In the genomic region with DNA sequence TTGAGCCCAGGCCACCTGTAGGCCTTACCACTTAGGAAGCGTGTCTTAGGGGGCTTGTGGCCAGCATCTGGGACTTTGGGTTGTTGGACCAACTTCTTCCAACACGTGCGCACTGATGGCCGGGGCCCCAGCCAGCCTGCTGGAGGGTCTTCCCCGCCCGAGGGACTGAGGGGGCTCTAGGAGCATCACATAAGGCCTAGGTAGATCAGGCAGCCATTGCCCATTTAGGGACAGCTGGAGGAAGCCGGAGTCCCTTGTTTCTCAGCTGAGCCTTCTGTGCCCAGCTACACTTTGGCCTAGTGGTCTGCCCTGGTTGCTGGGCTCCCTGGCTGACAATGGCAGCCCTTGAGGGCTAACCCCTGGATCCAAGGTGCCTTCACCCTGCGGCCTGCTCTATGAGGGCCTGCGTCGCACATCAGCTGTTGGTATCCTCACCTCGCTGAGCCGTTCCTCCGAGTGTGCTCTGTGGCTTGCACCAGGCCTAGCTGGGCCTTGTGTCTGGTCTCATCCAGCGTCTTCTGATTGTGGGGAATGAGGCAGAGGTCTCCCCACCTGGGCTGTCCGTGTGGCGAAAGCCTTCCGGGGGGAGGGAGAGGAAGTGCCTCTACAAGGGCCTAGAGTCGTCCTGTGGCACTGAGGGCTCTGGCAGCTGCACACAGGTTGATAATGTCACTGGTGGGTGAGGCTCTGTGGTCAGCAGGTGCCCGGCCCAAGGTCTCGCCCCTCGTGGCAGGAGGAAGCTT, we compare ENCODE assay signal across 8 cellular contexts. TPM values are rescaled to one million over a fixed set of nuclear protein-coding genes. Genes with fewer than 3 reads are reported as not detected.
DNase-seq lines count a peak whose midpoint lies in the region; ATAC-seq and TF ChIP-seq lines count a peak whose summit lies in the region.

No MANE protein-coding gene starts in this region.

- no peak for TF ChIP-seq POLR2A in uterus (IDR thresholded peaks at IDR 0.05)

- 73 to 75% methylated on average over 21 of the region's 21 CpGs for WGBS in heart right ventricle, 2 donors

- peak overlapping the region; percentile 91 for H3K4me3 Mint-ChIP-seq in MCF 10A (ENCODE audit: unreplicated experiment)

- CTCF ChIA-PET in MCF 10A (lab: Yijun Ruan, JAX): interaction anchor here (0.6 to 7.0 kb wide), 5 partner anchors 14 to 1518 kb away, joined by 3 to 72 read pairs (median 5); partner anchors contain the start of gene MARCHF2

- H3K27me3 Mint-ChIP-seq in MCF 10A (ENCODE audit: insufficient read depth, unreplicated experiment): no peaks in the 10 kb centered on the region

- BruUV-seq in MCF 10A (replicated peaks; lab: Mats Ljungman, UMichigan): no TSS peak

- peaks cover 29 to 66% (median 59%) of the 10 kb centered on the region in 9 donors for H3K4me1 ChIP-seq in heart right ventricle
- H3K4me1 ChIP-seq in mucosa of rectum (ENCODE audit: control insufficient read depth in 2 of 2, insufficient read depth in 2 of 2, low read length in 2 of 2): peaks cover 14 to 17% of the 10 kb centered on the region in 2 donors
- peaks cover 0 to 17% of the 10 kb centered on the region in 2 donors for H3K4me1 ChIP-seq in uterus

- peaks cover 18% of the 10 kb centered on the region for H3K4me1 Mint-ChIP-seq in MCF 10A (ENCODE audit: insufficient read depth, unreplicated experiment)

- ATAC-seq in heart right ventricle (no peak), HG03159 (IDR thresholded peaks at IDR 0.05; ENCODE audit: unreplicated experiment) (no peak)

- H3K36me3 ChIP-seq in heart right ventricle (peaks cover 0 to 5% (median 0%) of the 10 kb centered on the region in 9 donors), mucosa of rectum (ENCODE audit: control insufficient read depth in 2 of 2, insufficient read depth in 2 of 2, low read length in 2 of 2) (no peaks in the 10 kb centered on the region), uterus (no peaks in the 10 kb centered on the region)

- no peaks in the 10 kb centered on the region for H3K9me3 Mint-ChIP-seq in MCF 10A (ENCODE audit: unreplicated experiment)

- TF ChIP-seq CTCF in heart right ventricle (IDR thresholded peaks at IDR 0.05) (no peak), MCF 10A (IDR thresholded peaks at IDR 0.05; ENCODE audit: unreplicated experiment) (no peak), uterus (IDR thresholded peaks at IDR 0.05) (no peak)

- H3K36me3 Mint-ChIP-seq in MCF 10A (ENCODE audit: insufficient read depth, unreplicated experiment): peaks cover 22% of the 10 kb centered on the region

- peaks cover 0 to 3% (median 0%) of the 10 kb centered on the region in 11 donors for H3K9me3 ChIP-seq in heart right ventricle
- no peaks in the 10 kb centered on the region for H3K9me3 ChIP-seq in mucosa of rectum (ENCODE audit: control insufficient read depth in 2 of 2, low read length in 2 of 2)
- H3K9me3 ChIP-seq in uterus: no peaks in the 10 kb centered on the region

- intact Hi-C loops in heart right ventricle (cut with DNase I): loop anchor here in 4 of 10 donors (2.0 to 10.0 kb wide), 5 partner anchors 25 to 51 kb away; partner anchors contain the start of genes HNRNPM (in 1 of the 4) and KANK3 (in 1 of the 4)
- intact Hi-C loops in cardiac septum (cut with DNase I): loop anchor here (1.0 kb wide), 1 partner anchor 29 kb away; no protein-coding TSS in a partner anchor
- intact Hi-C loops in MCF 10A (cut with micrococcal nuclease): loop anchor here (2.0 kb wide), 1 partner anchor 29 kb away; no protein-coding TSS in a partner anchor
- intact Hi-C loops in uterus (cut with DNase I; ENCODE audit: low total_unique reads): no loop called here

- POLR2A ChIA-PET in MCF 10A (lab: Yijun Ruan, JAX): interaction anchor here (1.2 to 1.3 kb wide), 2 partner anchors 22 to 28 kb away, joined by 3 to 7 read pairs; partner anchors contain the start of genes ANGPTL4 and MARCHF2

- H3K27me3 ChIP-seq in heart right ventricle: no peaks in the 10 kb centered on the region
- no peaks in the 10 kb centered on the region for H3K27me3 ChIP-seq in mucosa of rectum (ENCODE audit: control insufficient read depth in 2 of 2, insufficient read depth in 2 of 2, low read length in 2 of 2)
- H3K27me3 ChIP-seq in uterus: no peaks in the 10 kb centered on the region

- peak overlapping the region; percentile 32 to 35 for H3K9ac ChIP-seq in mucosa of rectum (ENCODE audit: low read depth in 1 of 2, low read length in 2 of 2)

- peak overlapping the region in 9 of 10 donors; percentile 8 to 99 (median 81) for H3K4me3 ChIP-seq in heart right ventricle
- H3K4me3 ChIP-seq in mucosa of rectum (ENCODE audit: low read length in 2 of 2): peak overlapping the region; percentile 37 to 59
- H3K4me3 ChIP-seq in uterus: peak overlapping the region in 1 of 2 donors; percentile 100

- DNase-seq in heart right ventricle (no peak), cardiac septum (ENCODE audit: low spot score) (no peak), MCF 10A (ENCODE audit: unreplicated experiment) (no peak), uterus (no peak), NCI-H1105 treated with DMSO at 0.1 percent for 48 hours (lab: John Stamatoyannopoulos, UW) (no peak), NCI-H446 treated with DMSO at 0.1 percent for 48 hours (lab: John Stamatoyannopoulos, UW) (no peak)

- H3K27ac ChIP-seq in heart right ventricle: peak overlapping the region; percentile 56 to 100 (median 100)
- H3K27ac ChIP-seq in mucosa of rectum (ENCODE audit: low read depth in 2 of 2, low read length in 2 of 2): peak overlapping the region in 1 of 2 donors; percentile 58
- H3K27ac ChIP-seq in uterus: peak overlapping the region; percentile 100

- H3K27ac Mint-ChIP-seq in MCF 10A (ENCODE audit: low read depth, unreplicated experiment): no peak overlapping the region

RNA-seq across cellular contexts. Expression of gene RAB11B, which starts 1.3 kb away (rescaled TPM):
- total RNA-seq in heart right ventricle (100 to 1,000 TPM; 140 to 178 (median 159) TPM), cardiac septum (132 TPM), MCF 10A (2022) (67.2 and 73.3 TPM in 2 replicates), uterus (10 to 100 TPM; 17.4 to 95.8 (median 60.1) TPM)
- polyA plus RNA-seq in heart right ventricle: 100 to 1,000 TPM; 111 to 112 TPM

RNA-seq across cellular contexts. Expression of gene MARCHF2, which starts 21.7 kb away (rescaled TPM):
- 100 to 1,000 TPM in 1 of 10 donors, 10 to 100 TPM in 9; 70.4 to 104 (median 90.8) TPM for total RNA-seq in heart right ventricle
- 10 to 100 TPM; 49.2 to 67.5 TPM for polyA plus RNA-seq in heart right ventricle
- 84.3 TPM for total RNA-seq in cardiac septum
- 8.3 and 11.5 TPM in 2 replicates for total RNA-seq in MCF 10A (2022)
- 100 to 1,000 TPM in 1 of 4 donors, 10 to 100 TPM in 3; 44.1 to 161 (median 62.8) TPM for total RNA-seq in uterus

RNA-seq across cellular contexts. Expression of gene ANGPTL4, which starts 27.5 kb away (rescaled TPM):
- total RNA-seq in heart right ventricle (100 to 1,000 TPM in 1 of 10 donors, 10 to 100 TPM in 1, 1 to 10 TPM in 8; 1.5 to 154 (median 4.5) TPM), cardiac septum (4.1 TPM), MCF 10A (2022) (12.6 and 32.8 TPM in 2 replicates), uterus (10 to 100 TPM in 3 of 4 donors, under 1 TPM in 1; 0.76 to 21.2 (median 13.5) TPM)
- polyA plus RNA-seq in heart right ventricle: 10 to 100 TPM; 11.3 to 28.7 TPM

RNA-seq across cellular contexts. Expression of gene KANK3, which starts 48.4 kb away (rescaled TPM):
- 10 to 100 TPM; 10.2 to 26.1 (median 16.7) TPM for total RNA-seq in heart right ventricle
- polyA plus RNA-seq in heart right ventricle: 10 to 100 TPM; 23.8 to 34.0 TPM
- total RNA-seq in cardiac septum: 13.1 TPM
- 0.79 and 1.2 TPM in 2 replicates for total RNA-seq in MCF 10A (2022)
- 10 to 100 TPM in 3 of 4 donors, 1 to 10 TPM in 1; 4.1 to 36.6 (median 24.8) TPM for total RNA-seq in uterus

RNA-seq across cellular contexts. Expression of gene HNRNPM, which starts 53.3 kb away (rescaled TPM):
- total RNA-seq in heart right ventricle: 100 to 1,000 TPM in 2 of 10 donors, 10 to 100 TPM in 8; 87.4 to 127 (median 93.9) TPM
- polyA plus RNA-seq in heart right ventricle: 100 to 1,000 TPM in 1 of 2 donors, 10 to 100 TPM in 1; 48.5 to 123 TPM
- 102 TPM for total RNA-seq in cardiac septum
- 149 and 161 TPM in 2 replicates for total RNA-seq in MCF 10A (2022)
- total RNA-seq in uterus: 100 to 1,000 TPM in 2 of 4 donors, 10 to 100 TPM in 2; 50.3 to 186 (median 98.5) TPM
